Comparison of ENCODE assay signal across 24 cellular contexts in genomic region chr1:56202186-56202585, GRCh38.
"Had no signal": no experiment of that assay in that cellular context is flagged by ENCODE, and none has a peak within 500 bp of the region (broad histone marks: within the 10 kb centered on the region; RNA-seq: fewer than 3 reads in every experiment).

No MANE protein-coding gene starts in this region.

- H3K4me3 ChIP-seq: adrenal gland, ascending aorta, esophagus muscularis mucosa, neural progenitor cell, spleen, upper lobe of left lung had no signal

- H3K4me1 ChIP-seq: spleen, upper lobe of left lung had no signal

- H3K27me3 Mint-ChIP-seq: activated CD4-positive, alpha-beta T cell treated with anti-CD3 and anti-CD28 coated beads for 36 hours; activated naive CD8-positive, alpha-beta T cell treated with anti-CD3 and anti-CD28 coated beads for 36 hours; central memory CD8-positive, alpha-beta T cell had no signal

- H3K27ac Mint-ChIP-seq: activated CD4-positive, alpha-beta T cell treated with anti-CD3 and anti-CD28 coated beads for 36 hours; activated naive CD8-positive, alpha-beta T cell treated with anti-CD3 and anti-CD28 coated beads for 36 hours; dendritic cell treated with granulocyte-macrophage colony-stimulating factor and Interleukin-4, amounts not matched to agents 40 ng/mL and 50 ng/mL, for 4 days; endodermal cell; naive thymus-derived CD4-positive, alpha-beta T cell; neural progenitor cell; T-cell had no signal

- H3K9me3 Mint-ChIP-seq: central memory CD8-positive, alpha-beta T cell; dendritic cell treated with granulocyte-macrophage colony-stimulating factor and Interleukin-4, amounts not matched to agents 40 ng/mL and 50 ng/mL, for 4 days had no signal

- DNase-seq: activated CD4-positive, alpha-beta T cell treated with anti-CD3 and anti-CD28 coated beads for 36 hours; activated CD4-positive, alpha-beta T cell treated with anti-CD3 and anti-CD28 coated beads, Interleukin-2, amount 50 U/mL, for 48 hours; activated CD4-positive, CD25-positive, alpha-beta regulatory T cell; activated CD8-positive, alpha-beta memory T cell treated with anti-CD3 and anti-CD28 coated beads for 24 hours; activated effector memory CD4-positive, alpha-beta T cell treated with Interleukin-2 at 50 U/mL for 16 hours; activated naive CD4-positive, alpha-beta T cell treated with Interleukin-2 at 50 U/mL for 16 hours; activated naive CD8-positive, alpha-beta T cell treated with anti-CD3 and anti-CD28 coated beads for 36 hours; brain microvascular endothelial cell; endodermal cell; foreskin melanocyte; midbrain; naive thymus-derived CD4-positive, alpha-beta T cell; occipital lobe; right cardiac atrium; spleen; stimulated activated naive CD4-positive, alpha-beta T cell; T-cell; upper lobe of left lung had no signal

- H2AFZ ChIP-seq: neural progenitor cell had no signal

- H3K36me3 Mint-ChIP-seq: activated naive CD8-positive, alpha-beta T cell treated with anti-CD3 and anti-CD28 coated beads for 36 hours; naive thymus-derived CD4-positive, alpha-beta T cell; T-cell had no signal

- H3K4me1 Mint-ChIP-seq: activated CD4-positive, alpha-beta T cell treated with anti-CD3 and anti-CD28 coated beads for 36 hours; activated naive CD8-positive, alpha-beta T cell treated with anti-CD3 and anti-CD28 coated beads for 36 hours; central memory CD8-positive, alpha-beta T cell; endodermal cell; naive thymus-derived CD4-positive, alpha-beta T cell; T-cell had no signal

- H3K27ac ChIP-seq: adrenal gland, ascending aorta, brain microvascular endothelial cell, esophagus muscularis mucosa, neural progenitor cell, spleen, upper lobe of left lung had no signal

- H3K36me3 ChIP-seq: adrenal gland, ascending aorta, brain microvascular endothelial cell, esophagus muscularis mucosa, neural progenitor cell, spleen, upper lobe of left lung had no signal

- H3K9ac ChIP-seq: neural progenitor cell had no signal

- ATAC-seq: activated CD4-positive, alpha-beta T cell treated with anti-CD3 and anti-CD28 coated beads for 36 hours; naive thymus-derived CD4-positive, alpha-beta T cell; right cardiac atrium; T-cell had no signal

- H3K4me2 ChIP-seq: neural progenitor cell had no signal

- H3K4me3 Mint-ChIP-seq: activated CD4-positive, alpha-beta T cell treated with anti-CD3 and anti-CD28 coated beads for 36 hours; activated naive CD8-positive, alpha-beta T cell treated with anti-CD3 and anti-CD28 coated beads for 36 hours; central memory CD8-positive, alpha-beta T cell; dendritic cell treated with granulocyte-macrophage colony-stimulating factor and Interleukin-4, amounts not matched to agents 40 ng/mL and 50 ng/mL, for 4 days; endodermal cell; naive thymus-derived CD4-positive, alpha-beta T cell; neural progenitor cell; T-cell had no signal

- H3K27me3 ChIP-seq: adrenal gland, ascending aorta, brain microvascular endothelial cell, esophagus muscularis mucosa, neural progenitor cell, spleen, upper lobe of left lung had no signal
